8 cellular contexts compared by ENCODE assay signal in the genomic region with DNA sequence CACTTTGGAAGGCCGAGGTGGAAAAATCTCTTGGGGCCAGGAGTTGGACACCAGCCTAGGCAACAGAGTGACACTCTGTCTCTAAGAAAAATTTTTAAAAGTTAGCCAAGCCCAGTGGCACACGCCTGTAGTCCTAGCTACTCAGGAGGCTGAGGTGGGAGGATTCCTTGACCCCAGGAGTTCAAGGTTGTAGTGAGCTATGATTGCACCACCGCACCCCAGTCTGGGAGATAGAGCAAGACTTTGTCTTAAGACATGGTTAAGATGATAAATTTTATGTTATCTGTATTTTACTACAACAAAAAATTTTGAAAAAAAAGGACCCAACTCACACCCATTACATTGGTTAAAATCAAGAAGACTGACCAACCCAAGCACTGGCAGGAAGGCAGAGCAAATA.
"Had no signal": no experiment of that assay in that cellular context is flagged by ENCODE, and none has a peak within 500 bp of the region (broad histone marks: within the 10 kb centered on the region; RNA-seq: fewer than 3 reads in every experiment).

No MANE protein-coding gene starts in this region.

- FAIRE-seq: G401.6, GM12878, GM12891, GM12892, GM18507, GM19239 had no signal

- DNase-seq: GDM1, GF-D8 had no signal

- H3K4me3 ChIP-seq: GM12878 had no signal

- ATAC-seq: GM12878 had no signal
